In the genomic region with DNA sequence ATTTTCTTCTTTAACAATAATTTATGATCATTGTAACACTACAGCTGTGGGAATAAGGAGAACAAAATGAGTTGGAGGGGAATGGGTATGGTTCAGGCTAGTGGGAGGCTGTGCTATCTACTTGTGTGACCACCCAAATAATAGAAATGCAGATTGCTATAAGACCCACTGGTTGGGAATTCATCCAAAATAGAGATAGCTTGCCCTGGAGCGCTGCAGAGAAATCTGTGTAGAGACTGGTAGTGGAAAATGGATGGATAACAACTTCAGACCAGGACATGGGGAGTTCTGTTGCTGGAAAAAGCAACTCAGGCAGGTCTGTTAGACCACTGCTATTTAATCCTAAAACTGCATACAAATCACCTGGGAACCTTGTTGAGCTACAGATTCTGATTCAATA, we compare ENCODE assay signal across 24 cellular contexts.
DNase-seq lines count a peak whose midpoint lies in the region; ATAC-seq and TF ChIP-seq lines count a peak whose summit lies in the region.
"Had no signal": no experiment of that assay in that cellular context is flagged by ENCODE, and none has a peak within 500 bp of the region (broad histone marks: within the 10 kb centered on the region; RNA-seq: fewer than 3 reads in every experiment).

No MANE protein-coding gene starts in this region.

- H3K27ac Mint-ChIP-seq in CD4-positive, alpha-beta memory T cell, result peak overlapping the region in 4 of 7 donors; percentile 29 to 95 (median 48)
- no peak overlapping the region for H3K27ac Mint-ChIP-seq in endothelial cell (ENCODE audit: unreplicated experiment)
- H3K27ac Mint-ChIP-seq: activated CD8-positive, alpha-beta T cell treated with anti-CD3 and anti-CD28 coated beads, Interleukin-2, amount 10 ng/mL, durations not matched to agents 7 days and 5 days had no signal

- no peak for ATAC-seq in GM18907 (IDR thresholded peaks at IDR 0.05; ENCODE audit: unreplicated experiment)
- ATAC-seq: activated CD8-positive, alpha-beta T cell treated with anti-CD3 and anti-CD28 coated beads, Interleukin-2, amount 10 ng/mL, durations not matched to agents 7 days and 5 days; sciatic nerve had no signal

- no peak for TF ChIP-seq POLR2A in adrenal gland (IDR thresholded peaks at IDR 0.05)

- peaks cover 0 to 2% of the 10 kb centered on the region in 2 donors for H3K36me3 Mint-ChIP-seq in CD4-positive, alpha-beta memory T cell
- H3K36me3 Mint-ChIP-seq in endothelial cell (ENCODE audit: low read depth, unreplicated experiment), result no peaks in the 10 kb centered on the region

- H3K4me1 ChIP-seq in CD4-positive, alpha-beta memory T cell (ENCODE audit: insufficient read depth, low read length), result peaks cover 31% of the 10 kb centered on the region
- H3K4me1 ChIP-seq in HUES6 (ENCODE audit: control insufficient read depth, insufficient read depth, low read length) (peaks cover 25% of the 10 kb centered on the region), adrenal gland (replicated peaks in 1 of 2) (peaks cover 25 to 46% of the 10 kb centered on the region in 2 donors)

- H3K9ac ChIP-seq in HUES6 (ENCODE audit: low read length), result no peak overlapping the region

- no peaks in the 10 kb centered on the region for H3K9me3 ChIP-seq in CD4-positive, alpha-beta memory T cell (ENCODE audit: control insufficient read depth in 1 of 2, low read length in 2 of 2)
- no peaks in the 10 kb centered on the region for H3K9me3 ChIP-seq in HUES6 (ENCODE audit: control insufficient read depth, insufficient read depth, low read depth, low read length)
- no peaks in the 10 kb centered on the region for H3K9me3 ChIP-seq in adrenal gland (replicated peaks in 1 of 3)
- H3K9me3 ChIP-seq: esophagus muscularis mucosa, gastroesophageal sphincter, ovary, uterus had no signal

- 50 to 96% (median 94%) methylated on average over 1 of the region's 1 CpG for WGBS in adrenal gland, 4 donors

- H3K4me3 ChIP-seq in CD4-positive, alpha-beta memory T cell (ENCODE audit: low read length in 2 of 2), result no peak overlapping the region
- H3K4me3 ChIP-seq in HUES6 (ENCODE audit: low read depth, low read length) (no peak overlapping the region), adrenal gland (no peak overlapping the region)
- H3K4me3 ChIP-seq: esophagus muscularis mucosa, gastroesophageal sphincter, ovary, uterus had no signal

- CTCF ChIA-PET in CD4-positive, alpha-beta memory T cell (lab: Charles Lee; ENCODE audit: partially characterized antibody), result interaction anchor here (1.1 to 3.0 kb wide), 7 partner anchors 19 to 136 kb away, joined by 3 to 15 read pairs (median 4); no protein-coding TSS in a partner anchor

- TF ChIP-seq CTCF in adrenal gland (IDR thresholded peaks at IDR 0.05) (no peak), endothelial cell (IDR thresholded peaks at IDR 0.05; ENCODE audit: unreplicated experiment) (no peak)

- POLR2A ChIA-PET in CD4-positive, alpha-beta memory T cell (lab: Charles Lee; ENCODE audit: partially characterized antibody), result interaction anchor here (0.6 to 10.0 kb wide), 4 partner anchors 45 to 133 kb away, joined by 3 to 176 read pairs (median 8); no protein-coding TSS in a partner anchor

- no peaks in the 10 kb centered on the region for H3K36me3 ChIP-seq in CD4-positive, alpha-beta memory T cell (ENCODE audit: insufficient read depth, low read length)
- H3K36me3 ChIP-seq in HUES6 (ENCODE audit: control insufficient read depth, insufficient read depth, low read length), result no peaks in the 10 kb centered on the region
- H3K36me3 ChIP-seq in adrenal gland (replicated peaks in 1 of 2), result no peaks in the 10 kb centered on the region
- H3K36me3 ChIP-seq: esophagus muscularis mucosa, gastroesophageal sphincter, ovary, uterus had no signal

- peaks cover 0 to 2% of the 10 kb centered on the region in 2 donors for H3K27me3 Mint-ChIP-seq in CD4-positive, alpha-beta memory T cell
- peaks cover 1% of the 10 kb centered on the region for H3K27me3 Mint-ChIP-seq in endothelial cell (ENCODE audit: unreplicated experiment)

- no peak overlapping the region for H3K27ac ChIP-seq in CD4-positive, alpha-beta memory T cell (ENCODE audit: low read depth, low read length)
- H3K27ac ChIP-seq in HUES6 (ENCODE audit: low read depth, low read length), result 0 out of 2 replicates have a peak overlapping the region, but pooled peaks have one; percentile 8
- H3K27ac ChIP-seq in adrenal gland, result peak overlapping the region; percentile 37 to 89 (median 84)
- peak overlapping the region; percentile 59 for H3K27ac ChIP-seq in layer of hippocampus (ENCODE audit: low read depth, low read length)
- H3K27ac ChIP-seq: ovary had no signal

- H3K9me3 Mint-ChIP-seq in CD4-positive, alpha-beta memory T cell, result peaks cover 0 to 2% (median 0%) of the 10 kb centered on the region in 8 donors
- H3K9me3 Mint-ChIP-seq in endothelial cell (ENCODE audit: unreplicated experiment), result no peaks in the 10 kb centered on the region

- peaks cover 19 to 33% (median 24%) of the 10 kb centered on the region in 4 donors for H3K4me1 Mint-ChIP-seq in CD4-positive, alpha-beta memory T cell
- no peaks in the 10 kb centered on the region for H3K4me1 Mint-ChIP-seq in endothelial cell (ENCODE audit: unreplicated experiment)

- intact Hi-C loops in CD4-positive, alpha-beta memory T cell (cut with micrococcal nuclease), result no loop called here
- intact Hi-C loops in adrenal gland (cut with DNase I), result no loop called here

- H3K4me3 Mint-ChIP-seq in CD4-positive, alpha-beta memory T cell, result no peak overlapping the region
- H3K4me3 Mint-ChIP-seq in endothelial cell (ENCODE audit: unreplicated experiment), result no peak overlapping the region
- H3K4me3 Mint-ChIP-seq: activated CD8-positive, alpha-beta T cell treated with anti-CD3 and anti-CD28 coated beads, Interleukin-2, amount 10 ng/mL, durations not matched to agents 7 days and 5 days had no signal

- H3K27me3 ChIP-seq in CD4-positive, alpha-beta memory T cell (ENCODE audit: insufficient read depth, low read length), result no peaks in the 10 kb centered on the region
- H3K27me3 ChIP-seq in HUES6 (ENCODE audit: control insufficient read depth, insufficient read depth, low read length) (no peaks in the 10 kb centered on the region), adrenal gland (no peaks in the 10 kb centered on the region), layer of hippocampus (ENCODE audit: control insufficient read depth, insufficient read depth, low read length) (no peaks in the 10 kb centered on the region)
- H3K27me3 ChIP-seq: esophagus muscularis mucosa, gastroesophageal sphincter, ovary, uterus had no signal

- DNase-seq in CD4-positive, alpha-beta memory T cell, result no peak
- DNase-seq in adrenal gland, result no peak
- DNase-seq in LoVo (ENCODE audit: low spot score), result no peak
- no peak for DNase-seq in effector CD8-positive, alpha-beta T cell (lab: John Stamatoyannopoulos, UW)
- DNase-seq in endothelial cell (ENCODE audit: low spot score), result no peak
- DNase-seq: activated CD4-positive, alpha-beta T cell treated with anti-CD3 and anti-CD28 coated beads for 1 hour; activated CD8-positive, alpha-beta T cell treated with anti-CD3 and anti-CD28 coated beads, Interleukin-2, amount 10 ng/mL, durations not matched to agents 7 days and 5 days; activated naive CD4-positive, alpha-beta T cell treated with Interleukin-2 at 50 U/mL for 16 hours; DMS153; effector CD4-positive, alpha-beta T cell; GDM1; KG1; mammary epithelial cell; NCI-H2171 treated with DMSO at 0.1 percent for 48 hours; NCI-H526 treated with DMSO at 0.1 percent for 48 hours; ovary; Right ventricle myocardium superior; uterus had no signal
